Comparison of ENCODE assay signal across 20 cellular contexts in genomic region chr7:122887848-122888247, GRCh38. TPM values are rescaled to one million over a fixed set of nuclear protein-coding genes. Genes with fewer than 3 reads are reported as not detected.
DNase-seq lines count a peak whose midpoint lies in the region; ATAC-seq and TF ChIP-seq lines count a peak whose summit lies in the region.
"Had no signal": no experiment of that assay in that cellular context is flagged by ENCODE, and none has a peak within 500 bp of the region (broad histone marks: within the 10 kb centered on the region; RNA-seq: fewer than 3 reads in every experiment).

No MANE protein-coding gene starts in this region.

- H2AFZ ChIP-seq in GM23338 (no peak overlapping the region), neural progenitor cell (replicated peaks) (no peak overlapping the region)

- no peaks in the 10 kb centered on the region for H3K9me3 Mint-ChIP-seq in GM23338
- no peaks in the 10 kb centered on the region for H3K9me3 Mint-ChIP-seq in neural progenitor cell
- H3K9me3 Mint-ChIP-seq: activated CD4-positive, alpha-beta memory T cell treated with anti-CD3 and anti-CD28 coated beads, Interleukin-2, amount 10 ng/mL, durations not matched to agents 7 days and 5 days; dendritic cell treated with granulocyte-macrophage colony-stimulating factor and Interleukin-4, amounts not matched to agents 40 ng/mL and 50 ng/mL, for 4 days had no signal

- H3K27me3 ChIP-seq in GM23338 (ENCODE audit: insufficient read depth) (peaks cover 40% of the 10 kb centered on the region), neural progenitor cell (peaks cover 40% of the 10 kb centered on the region)

- H3K27ac Mint-ChIP-seq in GM23338 (no peak overlapping the region), neural progenitor cell (no peak overlapping the region)
- H3K27ac Mint-ChIP-seq: activated CD4-positive, alpha-beta memory T cell treated with anti-CD3 and anti-CD28 coated beads, Interleukin-2, amount 10 ng/mL, durations not matched to agents 7 days and 5 days; dendritic cell treated with granulocyte-macrophage colony-stimulating factor and Interleukin-4, amounts not matched to agents 40 ng/mL and 50 ng/mL, for 4 days; naive thymus-derived CD8-positive, alpha-beta T cell had no signal

- no peaks in the 10 kb centered on the region for H3K36me3 Mint-ChIP-seq in GM23338 (ENCODE audit: low read depth)
- H3K36me3 Mint-ChIP-seq in neural progenitor cell: no peaks in the 10 kb centered on the region
- H3K36me3 Mint-ChIP-seq: naive thymus-derived CD8-positive, alpha-beta T cell had no signal

- H3K4me3 ChIP-seq in GM23338 (no peak overlapping the region), coronary artery (peak overlapping the region; percentile 95), neural progenitor cell (no peak overlapping the region)
- H3K4me3 ChIP-seq: SJCRH30 had no signal

- H3K4me2 ChIP-seq in GM23338 (peak overlapping the region; percentile 96; the same call in 1 of the 2 replicates), neural progenitor cell (no peak overlapping the region)

- H3K9ac ChIP-seq in neural progenitor cell: no peak overlapping the region

- H3K4me3 Mint-ChIP-seq in GM23338 (peak overlapping the region; percentile 86), neural progenitor cell (peak overlapping the region; percentile 90)
- H3K4me3 Mint-ChIP-seq: dendritic cell treated with granulocyte-macrophage colony-stimulating factor and Interleukin-4, amounts not matched to agents 40 ng/mL and 50 ng/mL, for 4 days had no signal

- H3K9me2 ChIP-seq in GM23338 (ENCODE audit: insufficient read depth): no peaks in the 10 kb centered on the region

- no peak for DNase-seq in GM23338 (ENCODE audit: low spot score)
- peak; percentile 45 for DNase-seq in NCI-H69 (lab: John Stamatoyannopoulos, UW)
- DNase-seq in coronary artery (ENCODE audit: low spot score): no peak
- no peak for DNase-seq in neural progenitor cell (ENCODE audit: low spot score)
- DNase-seq in stimulated activated CD8-positive, alpha-beta memory T cell treated with anti-CD3 and anti-CD28 coated beads, Interleukin-4, amount 100 ng/mL, for 48 hours: no peak
- no peak for DNase-seq in DMS 273 treated with DMSO at 0.1 percent for 48 hours (lab: John Stamatoyannopoulos, UW)
- DNase-seq: activated CD4-positive, alpha-beta memory T cell treated with anti-CD3 and anti-CD28 coated beads, Interleukin-2, amount 10 ng/mL, durations not matched to agents 7 days and 5 days; activated CD4-positive, CD25-positive, alpha-beta regulatory T cell treated with anti-CD3 and anti-CD28 coated beads, Interleukin-2, amount 50 U/mL, for 72 hours; activated CD8-positive, alpha-beta memory T cell treated with anti-CD3 and anti-CD28 coated beads, Interleukin-2, amount 50 U/mL, for 48 hours; activated naive CD4-positive, alpha-beta T cell treated with anti-CD3 and anti-CD28 coated beads, Interleukin-2, amount 50 U/mL, for 16 hours; DMS79 treated with DMSO at 0.1 percent for 48 hours; MV-4-11; naive thymus-derived CD8-positive, alpha-beta T cell; SJCRH30; stimulated activated CD4-positive, alpha-beta T cell treated with anti-CD3 and anti-CD28 coated beads, Interleukin-2, amount 100 ng/mL, for 48 hours had no signal

- H3K9me3 ChIP-seq in neural progenitor cell (ENCODE audit: low read depth): no peaks in the 10 kb centered on the region
- H3K9me3 ChIP-seq: SJCRH30, spleen had no signal

- H3K4me1 Mint-ChIP-seq in GM23338 (peaks cover 25% of the 10 kb centered on the region), neural progenitor cell (peaks cover 29% of the 10 kb centered on the region)

- no peak for ATAC-seq in GM23338
- no peak for ATAC-seq in HG03135 (IDR thresholded peaks at IDR 0.05; ENCODE audit: unreplicated experiment)
- no peak for ATAC-seq in HG02798 (IDR thresholded peaks at IDR 0.05; ENCODE audit: poor library complexity, unreplicated experiment)
- ATAC-seq: naive thymus-derived CD8-positive, alpha-beta T cell had no signal

- no peak overlapping the region for H3K27ac ChIP-seq in GM23338 (ENCODE audit: low read depth)
- H3K27ac ChIP-seq in coronary artery: no peak overlapping the region
- H3K27ac ChIP-seq in neural progenitor cell: no peak overlapping the region
- H3K27ac ChIP-seq: cardiac muscle cell, SJCRH30 had no signal

- H3F3A ChIP-seq in GM23338 (replicated peaks; ENCODE audit: low read depth) (no peaks in the 10 kb centered on the region), neural progenitor cell (ENCODE audit: low read depth) (peaks cover 23% of the 10 kb centered on the region)

- H4K20me1 ChIP-seq in GM23338 (replicated peaks; ENCODE audit: insufficient read depth) (peaks cover 11% of the 10 kb centered on the region; the same call in 1 of the 2 replicates), neural progenitor cell (ENCODE audit: low read depth) (peaks cover 6% of the 10 kb centered on the region)

- no peaks in the 10 kb centered on the region for H3K36me3 ChIP-seq in GM23338 (ENCODE audit: insufficient read depth)
- no peaks in the 10 kb centered on the region for H3K36me3 ChIP-seq in neural progenitor cell
- H3K36me3 ChIP-seq: cardiac muscle cell, SJCRH30, spleen had no signal

- H3K79me2 ChIP-seq in GM23338 (replicated peaks; ENCODE audit: insufficient read depth) (peaks cover 26% of the 10 kb centered on the region), neural progenitor cell (ENCODE audit: low read depth) (no peaks in the 10 kb centered on the region)

- TF ChIP-seq CTCF in GM23338 (conservative IDR thresholded peaks at IDR 0.05; ENCODE audit: low read depth in 2 of 2): no peak
- TF ChIP-seq CTCF in coronary artery (IDR thresholded peaks at IDR 0.05): no peak
- TF ChIP-seq CTCF in neural progenitor cell (IDR thresholded peaks at IDR 0.05): no peak

- H3K4me1 ChIP-seq in GM23338 (ENCODE audit: insufficient read depth) (peaks cover 34% of the 10 kb centered on the region), neural progenitor cell (peaks cover 26% of the 10 kb centered on the region)
- H3K4me1 ChIP-seq: SJCRH30 had no signal

- H3K27me3 Mint-ChIP-seq in GM23338 (ENCODE audit: insufficient read depth, low read depth, poor library complexity) (peaks cover 16% of the 10 kb centered on the region), neural progenitor cell (ENCODE audit: insufficient read depth, low read depth) (peaks cover 8% of the 10 kb centered on the region)

TF ChIP-seq in GM23338, 12 proteins besides CTCF, POLR2A, EP300 and RAD21 (continues in another document):
- no peak for TF ChIP-seq REST (IDR thresholded peaks at IDR 0.05; ENCODE audit: unreplicated experiment)
- no peak for TF ChIP-seq EZH2phosphoT487 (IDR thresholded peaks at IDR 0.05; ENCODE audit: unreplicated experiment)
- TF ChIP-seq NANOG (IDR thresholded peaks at IDR 0.05; ENCODE audit: borderline replicate concordance): no peak
- TF ChIP-seq POLR2AphosphoS5 (IDR thresholded peaks at IDR 0.05; ENCODE audit: low read depth): no peak
- TF ChIP-seq CREB1 (CRISPR knock-in tag; IDR thresholded peaks at IDR 0.05; ENCODE audit: low read depth): no peak
- TF ChIP-seq ZNF114 (CRISPR knock-in tag; IDR thresholded peaks at IDR 0.05): no peak
- no peak for TF ChIP-seq STAT1 (IDR thresholded peaks at IDR 0.05; ENCODE audit: unreplicated experiment)
- TF ChIP-seq ETS1 (IDR thresholded peaks at IDR 0.05): no peak
- no peak for TF ChIP-seq EZH2 (IDR thresholded peaks at IDR 0.05; ENCODE audit: low read depth, unreplicated experiment)

RNA-seq across cellular contexts. Expression of gene CADPS2, which starts 1.6 kb away (rescaled TPM):
- total RNA-seq in GM23338 (2014; rRNA removed; shearing (Covaris generic)): 31.7 and 36.9 TPM in 2 replicates
- polyA plus RNA-seq in GM23338 (2016; fragmentation: Nextera tagmentation; extraction: Ambion mirVana): 15.1 and 16.3 TPM in 2 replicates
- 13.2 and 19.1 TPM in 2 replicates for total RNA-seq in neural progenitor cell (ENCODE audit: low replicate concordance)
- total RNA-seq: activated CD4-positive, alpha-beta memory T cell treated with anti-CD3 and anti-CD28 coated beads, Interleukin-2, amount 10 ng/mL, durations not matched to agents 7 days and 5 days; naive thymus-derived CD8-positive, alpha-beta T cell; SJCRH30 had no signal
- polyA plus RNA-seq: naive thymus-derived CD8-positive, alpha-beta T cell had no signal
